In the genomic region with DNA sequence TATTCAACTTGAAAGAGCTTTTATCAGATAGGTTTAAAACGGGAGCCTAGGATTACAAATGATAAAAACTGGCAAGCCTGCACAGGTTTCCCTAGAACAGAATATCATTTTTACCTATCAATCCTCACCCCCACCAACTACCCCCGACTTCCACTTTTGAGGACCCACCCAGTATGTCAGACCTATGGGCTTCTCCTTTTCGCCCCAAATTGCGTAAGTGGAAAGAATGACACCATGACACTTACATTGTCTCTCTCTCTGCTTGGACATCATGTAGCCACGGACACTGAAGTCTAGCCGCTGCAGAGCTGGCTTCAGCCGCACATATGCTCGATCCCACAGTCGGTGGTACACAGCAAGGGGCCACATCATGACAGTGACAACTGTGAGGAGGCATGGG, we compare ENCODE assay signal across 1 cellular context.
TF ChIP-seq lines count a peak whose summit lies in the region.

No MANE protein-coding gene starts in this region.

TF ChIP-seq in SK-N-SH treated with all-trans-retinoic acid at 6 μM for 48 hours, 23 proteins besides CTCF, POLR2A, EP300 and RAD21 (continued from another document):
- TF ChIP-seq, protein P1, sequence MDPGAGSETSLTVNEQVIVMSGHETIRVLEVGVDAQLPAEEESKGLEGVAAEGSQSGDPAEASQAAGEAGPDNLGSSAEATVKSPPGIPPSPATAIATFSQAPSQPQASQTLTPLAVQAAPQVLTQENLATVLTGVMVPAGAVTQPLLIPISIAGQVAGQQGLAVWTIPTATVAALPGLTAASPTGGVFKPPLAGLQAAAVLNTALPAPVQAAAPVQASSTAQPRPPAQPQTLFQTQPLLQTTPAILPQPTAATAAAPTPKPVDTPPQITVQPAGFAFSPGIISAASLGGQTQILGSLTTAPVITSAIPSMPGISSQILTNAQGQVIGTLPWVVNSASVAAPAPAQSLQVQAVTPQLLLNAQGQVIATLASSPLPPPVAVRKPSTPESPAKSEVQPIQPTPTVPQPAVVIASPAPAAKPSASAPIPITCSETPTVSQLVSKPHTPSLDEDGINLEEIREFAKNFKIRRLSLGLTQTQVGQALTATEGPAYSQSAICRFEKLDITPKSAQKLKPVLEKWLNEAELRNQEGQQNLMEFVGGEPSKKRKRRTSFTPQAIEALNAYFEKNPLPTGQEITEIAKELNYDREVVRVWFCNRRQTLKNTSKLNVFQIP (CRISPR knock-in tag; IDR thresholded peaks at IDR 0.05; ENCODE audit: borderline replicate concordance, low read depth), result no peak
- TF ChIP-seq CSDC2 (CRISPR knock-in tag; IDR thresholded peaks at IDR 0.05) (no peak), TOX (CRISPR knock-in tag; IDR thresholded peaks at IDR 0.05; ENCODE audit: borderline replicate concordance) (no peak), ZC3H10 (CRISPR knock-in tag; IDR thresholded peaks at IDR 0.05) (no peak), BACH2 (CRISPR knock-in tag; IDR thresholded peaks at IDR 0.05; ENCODE audit: borderline replicate concordance) (no peak), ESRRG (CRISPR knock-in tag; IDR thresholded peaks at IDR 0.05) (no peak), ARNTL (CRISPR knock-in tag; IDR thresholded peaks at IDR 0.05; ENCODE audit: borderline replicate concordance, low read depth) (no peak)
